In genomic region chr3:23481660-23482278, GRCh38 we compare ENCODE assay signal across 15 cellular contexts.
DNase-seq lines count a peak whose midpoint lies in the region; ATAC-seq and TF ChIP-seq lines count a peak whose summit lies in the region.
"Had no signal": no experiment of that assay in that cellular context is flagged by ENCODE, and none has a peak within 500 bp of the region (broad histone marks: within the 10 kb centered on the region; RNA-seq: fewer than 3 reads in every experiment).

No MANE protein-coding gene starts in this region.

- H3K27me3 Mint-ChIP-seq in brain: peaks cover 11% of the 10 kb centered on the region
- H3K27me3 Mint-ChIP-seq: CD4-positive, alpha-beta T cell; T-cell had no signal

- peaks cover 18 to 45% (median 30%) of the 10 kb centered on the region in 5 experiments for H3K9me3 Mint-ChIP-seq in brain

- peak; percentile 62 for ATAC-seq in GM21786 (IDR thresholded peaks at IDR 0.05; ENCODE audit: unreplicated experiment)
- ATAC-seq in HG03432 (IDR thresholded peaks at IDR 0.05; ENCODE audit: unreplicated experiment): peak; percentile 67
- ATAC-seq in HG02588 (IDR thresholded peaks at IDR 0.05; ENCODE audit: unreplicated experiment): no peak
- ATAC-seq in HG03039 (IDR thresholded peaks at IDR 0.05; ENCODE audit: unreplicated experiment): no peak
- ATAC-seq: left lobe of liver, T-cell had no signal

- peaks cover 29% of the 10 kb centered on the region for H3K4me1 Mint-ChIP-seq in brain
- H3K4me1 Mint-ChIP-seq: T-cell had no signal

- DNase-seq in renal cortical epithelial cell (ENCODE audit: low read depth): peak; percentile 22
- DNase-seq in stimulated activated CD4-positive, alpha-beta T cell treated with anti-CD3 and anti-CD28 coated beads, Interleukin-2, amount 100 ng/mL, for 48 hours: no peak
- DNase-seq: activated CD4-positive, alpha-beta T cell treated with anti-CD3 and anti-CD28 coated beads for 4 hours; CD4-positive, alpha-beta T cell; endodermal cell; GM23248; Karpas-422; NCI-H2029 treated with DMSO at 0.1 percent for 48 hours; T-cell had no signal

- peak overlapping the region in 4 of 5 experiments; percentile 39 to 91 (median 62) for H3K27ac Mint-ChIP-seq in brain
- H3K27ac Mint-ChIP-seq: CD4-positive, alpha-beta T cell; endodermal cell; T-cell had no signal

- H3K4me3 Mint-ChIP-seq in brain: peak overlapping the region in 2 of 5 experiments; percentile 55 to 61
- H3K4me3 Mint-ChIP-seq: CD4-positive, alpha-beta T cell; endodermal cell; T-cell had no signal

- TF ChIP-seq CTCF in brain (conservative IDR thresholded peaks at IDR 0.05): no peak

- H3K36me3 Mint-ChIP-seq in brain: peaks cover 41% of the 10 kb centered on the region

Comparison
In these comparisons a context has a peak if more than half of its experiments do, and no peak if none do; other contexts are left out.
1. ATAC-seq: peak in GM21786 (single experiment) and HG03432 (single experiment); none in HG02588 (single experiment) and HG03039 (single experiment).